8 cellular contexts compared by ENCODE assay signal in genomic region chr15:55267401-55268053, GRCh38. TPM values are rescaled to one million over a fixed set of nuclear protein-coding genes. Genes with fewer than 3 reads are reported as not detected.
DNase-seq lines count a peak whose midpoint lies in the region; ATAC-seq and TF ChIP-seq lines count a peak whose summit lies in the region.

No MANE protein-coding gene starts in this region.

- peak overlapping the region; percentile 21; the same call in 1 of the 2 replicates for H3K4me3 ChIP-seq in GM06990 (replicated peaks; ENCODE audit: low read depth, low read length)

- peaks cover 96% of the 10 kb centered on the region for H3K36me3 Mint-ChIP-seq in activated T-helper 17 cell treated with anti-CD3 and anti-CD28 coated beads, Interleukin-2, amount 50 U/mL, for 72 hours (ENCODE audit: low read depth)

- H3K27me3 Mint-ChIP-seq in activated T-helper 17 cell treated with anti-CD3 and anti-CD28 coated beads, Interleukin-2, amount 50 U/mL, for 72 hours, result no peaks in the 10 kb centered on the region

- DNase-seq in GM06990 (ENCODE audit: extremely low read depth, insufficient read length) (no peak), NCI-H82 treated with DMSO at 0.1 percent for 48 hours (lab: John Stamatoyannopoulos, UW; ENCODE audit: unreplicated experiment) (peak; percentile 43), left colon (peak; percentile 48 to 49), 8988T (no peak), DMS 273 treated with DMSO at 0.1 percent for 48 hours (lab: John Stamatoyannopoulos, UW) (no peak)
- DNase-seq in stimulated activated naive CD4-positive, alpha-beta T cell treated with Interleukin-2 at 50 U/mL for 16 hours (lab: John Stamatoyannopoulos, UW), result peak; percentile 52

- H3K27ac Mint-ChIP-seq in activated T-helper 17 cell treated with anti-CD3 and anti-CD28 coated beads, Interleukin-2, amount 50 U/mL, for 72 hours, result peak overlapping the region; percentile 86

- intact Hi-C loops in left colon (cut with DNase I, micrococcal nuclease), result no loop called here

- no peaks in the 10 kb centered on the region for H3K9me3 Mint-ChIP-seq in activated T-helper 17 cell treated with anti-CD3 and anti-CD28 coated beads, Interleukin-2, amount 50 U/mL, for 72 hours

- peaks cover 49% of the 10 kb centered on the region for H3K4me1 Mint-ChIP-seq in activated T-helper 17 cell treated with anti-CD3 and anti-CD28 coated beads, Interleukin-2, amount 50 U/mL, for 72 hours

- ATAC-seq in HG02610 (IDR thresholded peaks at IDR 0.05; ENCODE audit: unreplicated experiment) (peak; percentile 95), left colon (peak; percentile 29)
- ATAC-seq in activated T-helper 17 cell treated with anti-CD3 and anti-CD28 coated beads, Interleukin-2, amount 50 U/mL, for 72 hours (replicated peaks), result peak; percentile 97

- TF ChIP-seq CTCF in GM06990 (IDR thresholded peaks at IDR 0.05; ENCODE audit: insufficient read depth, low read length, poor library complexity, severe bottlenecking), result no peak

- no peaks in the 10 kb centered on the region for H3K27me3 ChIP-seq in GM06990 (replicated peaks; ENCODE audit: control insufficient read depth, insufficient read depth, low read length)

- peak overlapping the region; percentile 74 for H3K4me3 Mint-ChIP-seq in activated T-helper 17 cell treated with anti-CD3 and anti-CD28 coated beads, Interleukin-2, amount 50 U/mL, for 72 hours

- H3K36me3 ChIP-seq in GM06990 (ENCODE audit: control insufficient read depth, insufficient read depth, low read length), result no peaks in the 10 kb centered on the region

RNA-seq across cellular contexts. Expression of gene RAB27A, which starts 22.1 kb away (rescaled TPM):
- total RNA-seq in activated T-helper 17 cell treated with anti-CD3 and anti-CD28 coated beads, Interleukin-2, amount 50 U/mL, for 72 hours, result 100 to 1,000 TPM in 1 of 2 donors, 10 to 100 TPM in 1; 99.2 to 138 TPM
- 10 to 100 TPM; 82.8 to 98.0 TPM for total RNA-seq in left colon

RNA-seq across cellular contexts. Expression of gene PIGBOS1, which starts 51.4 kb away (rescaled TPM):
- total RNA-seq in activated T-helper 17 cell treated with anti-CD3 and anti-CD28 coated beads, Interleukin-2, amount 50 U/mL, for 72 hours, result 10 to 100 TPM in 1 of 2 donors, 1 to 10 TPM in 1; 7.8 to 10.9 TPM
- 10 to 100 TPM in 1 of 2 donors, 1 to 10 TPM in 1; 8.9 to 10.1 TPM for total RNA-seq in left colon

RNA-seq across cellular contexts. Expression of gene PIGB, which starts 51.5 kb away (rescaled TPM):
- 10 to 100 TPM; 25.7 to 32.9 TPM for total RNA-seq in activated T-helper 17 cell treated with anti-CD3 and anti-CD28 coated beads, Interleukin-2, amount 50 U/mL, for 72 hours
- total RNA-seq in left colon, result 10 to 100 TPM; 14.5 to 15.9 TPM

Comparison
In these comparisons a context has a peak if more than half of its experiments do, and no peak if none do; other contexts are left out.
1. DNase-seq: peak in NCI-H82 treated with DMSO at 0.1 percent for 48 hours (single experiment), left colon (2 of 2) and stimulated activated naive CD4-positive, alpha-beta T cell treated with Interleukin-2 at 50 U/mL for 16 hours (single experiment); none in GM06990 (single experiment), 8988T (single experiment) and DMS 273 treated with DMSO at 0.1 percent for 48 hours (single experiment).
2. ATAC-seq: peak in every context shown above with its lines; median percentile 97 in activated T-helper 17 cell treated with anti-CD3 and anti-CD28 coated beads, Interleukin-2, amount 50 U/mL, for 72 hours; 95 in HG02610; 29 in left colon.